Comparison of ENCODE assay signal across 1 cellular context in genomic region chr3:60298141-60298540, GRCh38.
TF ChIP-seq lines count a peak whose summit lies in the region.

No MANE protein-coding gene starts in this region.

TF ChIP-seq in IMR-90, 13 proteins besides CTCF, POLR2A, EP300 and RAD21 (continued from another document):
- no peak for TF ChIP-seq RCOR1 (IDR thresholded peaks at IDR 0.05; ENCODE audit: insufficient replicate concordance, low read length)
- TF ChIP-seq BHLHE40 (IDR thresholded peaks at IDR 0.05; ENCODE audit: low read depth, low read length), result no peak
